Comparison of ENCODE assay signal across 1 cellular context in genomic region chr15:23564798-23565394, GRCh38.
A peak's percentile ranks its signal among the peaks of the same experiment; 100 is the strongest.
TF ChIP-seq lines count a peak whose summit lies in the region.

No MANE protein-coding gene starts in this region.

TF ChIP-seq in K562, 482 proteins besides CTCF, POLR2A, EP300 and RAD21 (continued from another document):
- TF ChIP-seq RERE (CRISPR knock-in tag; IDR thresholded peaks at IDR 0.05; ENCODE audit: borderline replicate concordance) = no peak
- peak; percentile 60; the same call in 1 of the 2 replicates for TF ChIP-seq ZNF512 (tag; IDR thresholded peaks at IDR 0.05)
- peak; percentile 15 for TF ChIP-seq SAP30 (IDR thresholded peaks at IDR 0.05; ENCODE audit: borderline replicate concordance, insufficient read depth, low read depth, low read length, poor library complexity, severe bottlenecking)
- no peak for TF ChIP-seq CBX3 (IDR thresholded peaks at IDR 0.05; ENCODE audit: borderline replicate concordance in 1 of 2, low read length in 2 of 2)
- TF ChIP-seq NBN (IDR thresholded peaks at IDR 0.05; ENCODE audit: low read depth) = 0 out of 2 replicates have a peak, but pooled peaks have one; percentile 9
- 0 out of 2 replicates have a peak, but pooled peaks have one; percentile 73 for TF ChIP-seq GABPA (tag; conservative IDR thresholded peaks at IDR 0.05; ENCODE audit: low read depth)
- TF ChIP-seq, protein P1, sequence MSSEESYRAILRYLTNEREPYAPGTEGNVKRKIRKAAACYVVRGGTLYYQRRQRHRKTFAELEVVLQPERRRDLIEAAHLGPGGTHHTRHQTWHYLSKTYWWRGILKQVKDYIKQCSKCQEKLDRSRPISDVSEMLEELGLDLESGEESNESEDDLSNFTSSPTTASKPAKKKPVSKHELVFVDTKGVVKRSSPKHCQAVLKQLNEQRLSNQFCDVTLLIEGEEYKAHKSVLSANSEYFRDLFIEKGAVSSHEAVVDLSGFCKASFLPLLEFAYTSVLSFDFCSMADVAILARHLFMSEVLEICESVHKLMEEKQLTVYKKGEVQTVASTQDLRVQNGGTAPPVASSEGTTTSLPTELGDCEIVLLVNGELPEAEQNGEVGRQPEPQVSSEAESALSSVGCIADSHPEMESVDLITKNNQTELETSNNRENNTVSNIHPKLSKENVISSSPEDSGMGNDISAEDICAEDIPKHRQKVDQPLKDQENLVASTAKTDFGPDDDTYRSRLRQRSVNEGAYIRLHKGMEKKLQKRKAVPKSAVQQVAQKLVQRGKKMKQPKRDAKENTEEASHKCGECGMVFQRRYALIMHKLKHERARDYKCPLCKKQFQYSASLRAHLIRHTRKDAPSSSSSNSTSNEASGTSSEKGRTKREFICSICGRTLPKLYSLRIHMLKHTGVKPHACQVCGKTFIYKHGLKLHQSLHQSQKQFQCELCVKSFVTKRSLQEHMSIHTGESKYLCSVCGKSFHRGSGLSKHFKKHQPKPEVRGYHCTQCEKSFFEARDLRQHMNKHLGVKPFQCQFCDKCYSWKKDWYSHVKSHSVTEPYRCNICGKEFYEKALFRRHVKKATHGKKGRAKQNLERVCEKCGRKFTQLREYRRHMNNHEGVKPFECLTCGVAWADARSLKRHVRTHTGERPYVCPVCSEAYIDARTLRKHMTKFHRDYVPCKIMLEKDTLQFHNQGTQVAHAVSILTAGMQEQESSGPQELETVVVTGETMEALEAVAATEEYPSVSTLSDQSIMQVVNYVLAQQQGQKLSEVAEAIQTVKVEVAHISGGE (CRISPR knock-in tag; IDR thresholded peaks at IDR 0.05) = 0 out of 6 replicates have a peak, but pooled peaks of 1 of the 3 experiments have one; percentile 96
- 0 out of 2 replicates have a peak, but pooled peaks have one; percentile 15 for TF ChIP-seq FOXJ2 (tag; IDR thresholded peaks at IDR 0.05)
TF ChIP-seq in K562: peak in this region for 8.
